In genomic region chr17:64385187-64386083, GRCh38 we compare ENCODE assay signal across 1 cellular context.
TF ChIP-seq lines count a peak whose summit lies in the region.

No MANE protein-coding gene starts in this region.

TF ChIP-seq in HepG2, 621 proteins besides CTCF, POLR2A, EP300 and RAD21 (continued from another document and continues in another):
- TF ChIP-seq, protein P1, sequence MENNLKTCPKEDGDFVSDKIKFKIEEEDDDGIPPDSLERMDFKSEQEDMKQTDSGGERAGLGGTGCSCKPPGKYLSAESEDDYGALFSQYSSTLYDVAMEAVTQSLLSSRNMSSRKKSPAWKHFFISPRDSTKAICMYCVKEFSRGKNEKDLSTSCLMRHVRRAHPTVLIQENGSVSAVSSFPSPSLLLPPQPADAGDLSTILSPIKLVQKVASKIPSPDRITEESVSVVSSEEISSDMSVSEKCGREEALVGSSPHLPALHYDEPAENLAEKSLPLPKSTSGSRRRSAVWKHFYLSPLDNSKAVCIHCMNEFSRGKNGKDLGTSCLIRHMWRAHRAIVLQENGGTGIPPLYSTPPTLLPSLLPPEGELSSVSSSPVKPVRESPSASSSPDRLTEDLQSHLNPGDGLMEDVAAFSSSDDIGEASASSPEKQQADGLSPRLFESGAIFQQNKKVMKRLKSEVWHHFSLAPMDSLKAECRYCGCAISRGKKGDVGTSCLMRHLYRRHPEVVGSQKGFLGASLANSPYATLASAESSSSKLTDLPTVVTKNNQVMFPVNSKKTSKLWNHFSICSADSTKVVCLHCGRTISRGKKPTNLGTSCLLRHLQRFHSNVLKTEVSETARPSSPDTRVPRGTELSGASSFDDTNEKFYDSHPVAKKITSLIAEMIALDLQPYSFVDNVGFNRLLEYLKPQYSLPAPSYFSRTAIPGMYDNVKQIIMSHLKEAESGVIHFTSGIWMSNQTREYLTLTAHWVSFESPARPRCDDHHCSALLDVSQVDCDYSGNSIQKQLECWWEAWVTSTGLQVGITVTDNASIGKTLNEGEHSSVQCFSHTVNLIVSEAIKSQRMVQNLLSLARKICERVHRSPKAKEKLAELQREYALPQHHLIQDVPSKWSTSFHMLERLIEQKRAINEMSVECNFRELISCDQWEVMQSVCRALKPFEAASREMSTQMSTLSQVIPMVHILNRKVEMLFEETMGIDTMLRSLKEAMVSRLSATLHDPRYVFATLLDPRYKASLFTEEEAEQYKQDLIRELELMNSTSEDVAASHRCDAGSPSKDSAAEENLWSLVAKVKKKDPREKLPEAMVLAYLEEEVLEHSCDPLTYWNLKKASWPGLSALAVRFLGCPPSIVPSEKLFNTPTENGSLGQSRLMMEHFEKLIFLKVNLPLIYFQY (CRISPR knock-in tag; IDR thresholded peaks at IDR 0.05; ENCODE audit: borderline replicate concordance), result peak; percentile 70; the same call in 1 of the 2 replicates
- TF ChIP-seq ZNF569 (CRISPR knock-in tag; IDR thresholded peaks at IDR 0.05; ENCODE audit: borderline replicate concordance), result no peak
- TF ChIP-seq ZFP36L1 (CRISPR knock-in tag; IDR thresholded peaks at IDR 0.05), result peak; percentile 81; the same call in 1 of the 2 replicates
- TF ChIP-seq MAFF (IDR thresholded peaks at IDR 0.05; ENCODE audit: low read depth, low read length), result peak; percentile 49
- TF ChIP-seq, protein P2, sequence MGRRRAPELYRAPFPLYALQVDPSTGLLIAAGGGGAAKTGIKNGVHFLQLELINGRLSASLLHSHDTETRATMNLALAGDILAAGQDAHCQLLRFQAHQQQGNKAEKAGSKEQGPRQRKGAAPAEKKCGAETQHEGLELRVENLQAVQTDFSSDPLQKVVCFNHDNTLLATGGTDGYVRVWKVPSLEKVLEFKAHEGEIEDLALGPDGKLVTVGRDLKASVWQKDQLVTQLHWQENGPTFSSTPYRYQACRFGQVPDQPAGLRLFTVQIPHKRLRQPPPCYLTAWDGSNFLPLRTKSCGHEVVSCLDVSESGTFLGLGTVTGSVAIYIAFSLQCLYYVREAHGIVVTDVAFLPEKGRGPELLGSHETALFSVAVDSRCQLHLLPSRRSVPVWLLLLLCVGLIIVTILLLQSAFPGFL (CRISPR knock-in tag; IDR thresholded peaks at IDR 0.05), result no peak
- no peak; the same call in 1 of the 2 replicates for TF ChIP-seq SIX1 (CRISPR knock-in tag; IDR thresholded peaks at IDR 0.05; ENCODE audit: borderline replicate concordance)
- TF ChIP-seq JUN (CRISPR knock-in tag; IDR thresholded peaks at IDR 0.05), result peak; percentile 99
- TF ChIP-seq ATF7 (IDR thresholded peaks at IDR 0.05), result no peak
- TF ChIP-seq ATF7 (CRISPR knock-in tag; IDR thresholded peaks at IDR 0.05), result peak; percentile 86
- TF ChIP-seq ZSCAN25 (CRISPR knock-in tag; IDR thresholded peaks at IDR 0.05), result peak; percentile 67; the same call in 1 of the 2 replicates
- no peak for TF ChIP-seq ZNF101 (CRISPR knock-in tag; IDR thresholded peaks at IDR 0.05; ENCODE audit: borderline replicate concordance, low read depth)
- peak; percentile 79 for TF ChIP-seq GATA4 (IDR thresholded peaks at IDR 0.05; ENCODE audit: borderline replicate concordance, low read depth)
- TF ChIP-seq RFXAP (CRISPR knock-in tag; IDR thresholded peaks at IDR 0.05; ENCODE audit: borderline replicate concordance), result 0 out of 2 replicates have a peak, but pooled peaks have one; percentile 16
- TF ChIP-seq ZNF160 (CRISPR knock-in tag; IDR thresholded peaks at IDR 0.05), result peak; percentile 48; the same call in 1 of the 2 replicates
- TF ChIP-seq CBX2 (IDR thresholded peaks at IDR 0.05; ENCODE audit: low read depth, low read length), result no peak
- TF ChIP-seq CBX2 (CRISPR knock-in tag; IDR thresholded peaks at IDR 0.05; ENCODE audit: low read depth), result peak; percentile 62; the same call in 1 of the 2 replicates
- TF ChIP-seq, protein P3, sequence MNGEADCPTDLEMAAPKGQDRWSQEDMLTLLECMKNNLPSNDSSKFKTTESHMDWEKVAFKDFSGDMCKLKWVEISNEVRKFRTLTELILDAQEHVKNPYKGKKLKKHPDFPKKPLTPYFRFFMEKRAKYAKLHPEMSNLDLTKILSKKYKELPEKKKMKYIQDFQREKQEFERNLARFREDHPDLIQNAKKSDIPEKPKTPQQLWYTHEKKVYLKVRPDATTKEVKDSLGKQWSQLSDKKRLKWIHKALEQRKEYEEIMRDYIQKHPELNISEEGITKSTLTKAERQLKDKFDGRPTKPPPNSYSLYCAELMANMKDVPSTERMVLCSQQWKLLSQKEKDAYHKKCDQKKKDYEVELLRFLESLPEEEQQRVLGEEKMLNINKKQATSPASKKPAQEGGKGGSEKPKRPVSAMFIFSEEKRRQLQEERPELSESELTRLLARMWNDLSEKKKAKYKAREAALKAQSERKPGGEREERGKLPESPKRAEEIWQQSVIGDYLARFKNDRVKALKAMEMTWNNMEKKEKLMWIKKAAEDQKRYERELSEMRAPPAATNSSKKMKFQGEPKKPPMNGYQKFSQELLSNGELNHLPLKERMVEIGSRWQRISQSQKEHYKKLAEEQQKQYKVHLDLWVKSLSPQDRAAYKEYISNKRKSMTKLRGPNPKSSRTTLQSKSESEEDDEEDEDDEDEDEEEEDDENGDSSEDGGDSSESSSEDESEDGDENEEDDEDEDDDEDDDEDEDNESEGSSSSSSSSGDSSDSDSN (CRISPR knock-in tag; IDR thresholded peaks at IDR 0.05), result peak; percentile 71
- TF ChIP-seq DPF2 (CRISPR knock-in tag; IDR thresholded peaks at IDR 0.05; ENCODE audit: borderline replicate concordance, low read depth), result peak; percentile 95
- TF ChIP-seq PRMT3 (CRISPR knock-in tag; IDR thresholded peaks at IDR 0.05; ENCODE audit: borderline replicate concordance, low read depth), result 0 out of 2 replicates have a peak, but pooled peaks have one; percentile 43
- TF ChIP-seq ZNF83 (CRISPR knock-in tag; IDR thresholded peaks at IDR 0.05; ENCODE audit: borderline replicate concordance), result no peak; the same call in 1 of the 2 replicates
- no peak for TF ChIP-seq KMT2A (CRISPR knock-in tag; IDR thresholded peaks at IDR 0.05)
- TF ChIP-seq ZSCAN21 (CRISPR knock-in tag; IDR thresholded peaks at IDR 0.05; ENCODE audit: borderline replicate concordance), result peak; percentile 64; the same call in 1 of the 2 replicates
- peak; percentile 11; the same call in 1 of the 2 replicates for TF ChIP-seq MYNN (CRISPR knock-in tag; IDR thresholded peaks at IDR 0.05; ENCODE audit: low read depth)
- TF ChIP-seq ZNF615 (CRISPR knock-in tag; IDR thresholded peaks at IDR 0.05; ENCODE audit: borderline replicate concordance), result no peak
- no peak for TF ChIP-seq TCF12 (IDR thresholded peaks at IDR 0.05)
- TF ChIP-seq TCF12 (CRISPR knock-in tag; IDR thresholded peaks at IDR 0.05), result no peak; the same call in 1 of the 2 replicates
- TF ChIP-seq MIER3 (CRISPR knock-in tag; IDR thresholded peaks at IDR 0.05; ENCODE audit: borderline replicate concordance), result peak; percentile 98
- TF ChIP-seq, protein P4, sequence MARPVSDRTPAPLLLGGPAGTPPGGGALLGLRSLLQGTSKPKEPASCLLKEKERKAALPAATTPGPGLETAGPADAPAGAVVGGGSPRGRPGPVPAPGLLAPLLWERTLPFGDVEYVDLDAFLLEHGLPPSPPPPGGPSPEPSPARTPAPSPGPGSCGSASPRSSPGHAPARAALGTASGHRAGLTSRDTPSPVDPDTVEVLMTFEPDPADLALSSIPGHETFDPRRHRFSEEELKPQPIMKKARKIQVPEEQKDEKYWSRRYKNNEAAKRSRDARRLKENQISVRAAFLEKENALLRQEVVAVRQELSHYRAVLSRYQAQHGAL (CRISPR knock-in tag; IDR thresholded peaks at IDR 0.05; ENCODE audit: not compliant biosample characterization), result no peak
- no peak; the same call in 1 of the 2 replicates for TF ChIP-seq TEAD2 (CRISPR knock-in tag; IDR thresholded peaks at IDR 0.05)
- peak; percentile 66 for TF ChIP-seq CREM (IDR thresholded peaks at IDR 0.05)
- TF ChIP-seq CREM (CRISPR knock-in tag; IDR thresholded peaks at IDR 0.05), result no peak
- no peak for TF ChIP-seq BRF2 (CRISPR knock-in tag; IDR thresholded peaks at IDR 0.05)
- TF ChIP-seq ZNF441 (CRISPR knock-in tag; IDR thresholded peaks at IDR 0.05; ENCODE audit: borderline replicate concordance), result peak; percentile 40
- peak; percentile 61; the same call in 1 of the 2 replicates for TF ChIP-seq NFKB2 (CRISPR knock-in tag; IDR thresholded peaks at IDR 0.05; ENCODE audit: borderline replicate concordance)
- TF ChIP-seq SIN3B (IDR thresholded peaks at IDR 0.05; ENCODE audit: low read length), result no peak; the same call in 1 of the 2 replicates
- 0 out of 2 replicates have a peak, but pooled peaks have one; percentile 62 for TF ChIP-seq SNAI1 (CRISPR knock-in tag; IDR thresholded peaks at IDR 0.05; ENCODE audit: borderline replicate concordance)
- peak; percentile 95 for TF ChIP-seq PHF21A (CRISPR knock-in tag; IDR thresholded peaks at IDR 0.05)
- TF ChIP-seq NFYB (CRISPR knock-in tag; IDR thresholded peaks at IDR 0.05), result peak; percentile 23; the same call in 1 of the 2 replicates
- no peak for TF ChIP-seq MTA3 (CRISPR knock-in tag; IDR thresholded peaks at IDR 0.05)
- TF ChIP-seq ATF2 (CRISPR knock-in tag; IDR thresholded peaks at IDR 0.05), result peak; percentile 80; the same call in 1 of the 2 replicates
- peak; percentile 67 for TF ChIP-seq ISL2 (CRISPR knock-in tag; IDR thresholded peaks at IDR 0.05)
- peak; percentile 5; the same call in 1 of the 2 replicates for TF ChIP-seq ZNF329 (CRISPR knock-in tag; IDR thresholded peaks at IDR 0.05; ENCODE audit: low read depth)
- peak; percentile 64 for TF ChIP-seq RFX3 (CRISPR knock-in tag; IDR thresholded peaks at IDR 0.05)
- peak; percentile 99 for TF ChIP-seq MED1 (CRISPR knock-in tag; IDR thresholded peaks at IDR 0.05)
- TF ChIP-seq ZNF362 (CRISPR knock-in tag; IDR thresholded peaks at IDR 0.05; ENCODE audit: borderline replicate concordance), result peak; percentile 53
- TF ChIP-seq ZNF619 (CRISPR knock-in tag; IDR thresholded peaks at IDR 0.05), result no peak; the same call in 1 of the 2 replicates
- peak; percentile 61; the same call in 1 of the 2 replicates for TF ChIP-seq CREB1 (IDR thresholded peaks at IDR 0.05)
- TF ChIP-seq CREB1 (CRISPR knock-in tag; IDR thresholded peaks at IDR 0.05), result peak; percentile 86
- no peak for TF ChIP-seq ZNF256 (CRISPR knock-in tag; conservative IDR thresholded peaks at IDR 0.05)
- TF ChIP-seq ZSCAN5A (CRISPR knock-in tag; IDR thresholded peaks at IDR 0.05; ENCODE audit: borderline replicate concordance), result 0 out of 2 replicates have a peak, but pooled peaks have one; percentile 43
- peak; percentile 85 for TF ChIP-seq TEAD3 (CRISPR knock-in tag; optimal IDR thresholded peaks at IDR 0.05; ENCODE audit: borderline replicate concordance)
- TF ChIP-seq RXRB (CRISPR knock-in tag; IDR thresholded peaks at IDR 0.05; ENCODE audit: borderline replicate concordance), result peak; percentile 99
- peak; percentile 77 for TF ChIP-seq KLF11 (CRISPR knock-in tag; IDR thresholded peaks at IDR 0.05)
- no peak for TF ChIP-seq HNRNPK (IDR thresholded peaks at IDR 0.05; ENCODE audit: low read depth, low read length, poor library complexity, severe bottlenecking)
- peak; percentile 75 for TF ChIP-seq GATAD1 (CRISPR knock-in tag; IDR thresholded peaks at IDR 0.05)
- peak; percentile 40; the same call in 1 of the 2 replicates for TF ChIP-seq ZNF460 (CRISPR knock-in tag; IDR thresholded peaks at IDR 0.05; ENCODE audit: borderline replicate concordance)
- peak; percentile 59 for TF ChIP-seq ZNF546 (CRISPR knock-in tag; conservative IDR thresholded peaks at IDR 0.05)
- peak; percentile 86; the same call in 1 of the 2 replicates for TF ChIP-seq ZNF292 (CRISPR knock-in tag; IDR thresholded peaks at IDR 0.05; ENCODE audit: borderline replicate concordance, low read depth)
- TF ChIP-seq RCOR2 (CRISPR knock-in tag; IDR thresholded peaks at IDR 0.05), result peak; percentile 87
- TF ChIP-seq DNMT1 (CRISPR knock-in tag; IDR thresholded peaks at IDR 0.05), result no peak
- peak; percentile 91; the same call in 1 of the 2 replicates for TF ChIP-seq ZNF878 (CRISPR knock-in tag; IDR thresholded peaks at IDR 0.05)
- no peak for TF ChIP-seq ZFP62 (CRISPR knock-in tag; IDR thresholded peaks at IDR 0.05)
- peak; percentile 98 to 99 for TF ChIP-seq NR2F1 (CRISPR knock-in tag; IDR thresholded peaks at IDR 0.05)
- TF ChIP-seq ZBTB3 (CRISPR knock-in tag; IDR thresholded peaks at IDR 0.05; ENCODE audit: borderline replicate concordance, low read depth), result peak; percentile 94; the same call in 1 of the 2 replicates
- peak; percentile 92 for TF ChIP-seq HDAC2 (CRISPR knock-in tag; IDR thresholded peaks at IDR 0.05)
- TF ChIP-seq PHF8 (CRISPR knock-in tag; IDR thresholded peaks at IDR 0.05), result peak; percentile 70
